In the genomic region with DNA sequence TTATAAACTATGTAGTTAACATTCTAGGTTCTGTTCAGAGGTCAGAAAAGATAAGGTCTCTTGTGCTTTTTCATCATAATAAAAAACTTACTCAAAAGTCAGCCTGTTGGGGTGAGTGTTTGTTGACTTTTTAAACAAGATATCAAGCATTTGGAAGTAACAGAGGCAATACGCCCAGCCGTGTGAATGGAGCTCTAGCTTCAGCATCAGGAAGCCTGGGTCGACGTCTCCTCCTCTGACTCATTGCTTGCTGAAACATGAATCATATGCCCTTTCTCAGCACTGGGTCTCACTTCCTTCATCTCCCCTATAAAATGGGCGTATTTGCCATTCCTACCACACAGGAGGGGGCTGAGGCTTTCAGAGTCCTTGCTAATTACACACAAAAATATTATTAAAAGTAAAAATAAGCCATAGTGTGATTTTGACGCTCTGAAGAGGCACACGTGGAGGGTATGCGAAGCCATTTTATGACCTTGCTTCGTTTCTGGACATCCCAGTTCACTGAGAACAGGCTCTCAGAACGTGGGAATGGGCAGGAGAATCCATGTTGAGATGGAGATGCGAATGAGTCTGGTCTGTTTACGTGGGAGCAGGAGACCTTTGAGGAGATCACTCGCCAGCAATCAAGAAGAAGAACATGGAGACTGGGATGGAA, we compare ENCODE assay signal across 9 cellular contexts.
DNase-seq lines count a peak whose midpoint lies in the region; TF ChIP-seq lines count a peak whose summit lies in the region.
"Had no signal": no experiment of that assay in that cellular context is flagged by ENCODE, and none has a peak within 500 bp of the region (broad histone marks: within the 10 kb centered on the region; RNA-seq: fewer than 3 reads in every experiment).

No MANE protein-coding gene starts in this region.

- H3K4me1 ChIP-seq in skeletal muscle tissue (ENCODE audit: control insufficient read depth in 3 of 3, insufficient read depth in 3 of 3, low read length in 3 of 3), result peaks cover 39 to 60% (median 41%) of the 10 kb centered on the region in 3 donors

- CTCF ChIA-PET in activated CD4-positive, alpha-beta memory T cell treated with anti-CD3 and anti-CD28 coated beads for 36 hours (lab: Charles Lee), result interaction anchor here (1.0 to 8.6 kb wide), 4 partner anchors 9 to 1212 kb away, joined by 3 to 378 read pairs (median 5); no protein-coding TSS in a partner anchor

- H3K27me3 Mint-ChIP-seq in activated CD4-positive, alpha-beta memory T cell treated with anti-CD3 and anti-CD28 coated beads for 36 hours, result peaks cover 13% of the 10 kb centered on the region

- H3K36me3 Mint-ChIP-seq in activated CD4-positive, alpha-beta memory T cell treated with anti-CD3 and anti-CD28 coated beads for 36 hours, result no peaks in the 10 kb centered on the region
- H3K36me3 Mint-ChIP-seq: memory B cell had no signal

- no peak overlapping the region for H3K4me3 Mint-ChIP-seq in activated CD4-positive, alpha-beta memory T cell treated with anti-CD3 and anti-CD28 coated beads for 36 hours
- H3K4me3 Mint-ChIP-seq: memory B cell had no signal

- peak overlapping the region in 1 of 3 donors; percentile 8 for H3K9ac ChIP-seq in skeletal muscle tissue (ENCODE audit: low read depth in 1 of 3, low read length in 3 of 3)

- POLR2A ChIA-PET in activated CD4-positive, alpha-beta memory T cell treated with anti-CD3 and anti-CD28 coated beads for 36 hours (lab: Charles Lee), result interaction anchor here (0.6 to 1.0 kb wide), 3 partner anchors 255 to 1272 kb away, joined by 3 read pairs; no protein-coding TSS in a partner anchor

- H3K4me3 ChIP-seq in fibroblast of villous mesenchyme (ENCODE audit: low read depth, low read length) (no peak overlapping the region), skeletal muscle tissue (ENCODE audit: low read length in 3 of 3) (no peak overlapping the region)

- no peaks in the 10 kb centered on the region for H3K36me3 ChIP-seq in skeletal muscle tissue (ENCODE audit: control insufficient read depth in 3 of 3, insufficient read depth in 3 of 3, low read length in 3 of 3)

- H3K9me3 Mint-ChIP-seq in activated CD4-positive, alpha-beta memory T cell treated with anti-CD3 and anti-CD28 coated beads for 36 hours, result no peaks in the 10 kb centered on the region
- H3K9me3 Mint-ChIP-seq: memory B cell had no signal

- no peaks in the 10 kb centered on the region for H3K9me3 ChIP-seq in skeletal muscle tissue (ENCODE audit: control insufficient read depth in 3 of 3, low read length in 3 of 3)

- intact Hi-C loops in activated CD4-positive, alpha-beta memory T cell treated with anti-CD3 and anti-CD28 coated beads for 36 hours (cut with micrococcal nuclease), result loop anchor here (2.0 to 10.0 kb wide), 9 partner anchors 36 to 1146 kb away; no protein-coding TSS in a partner anchor

- DNase-seq in HPDE6-E6E7 (ENCODE audit: extremely low spot score) (peak; percentile 72), fibroblast of villous mesenchyme (ENCODE audit: low read depth) (peak; percentile 100), NCI-H446 treated with DMSO at 0.1 percent for 48 hours (lab: John Stamatoyannopoulos, UW) (no peak), retina (no peak), NCI-H2227 (lab: John Stamatoyannopoulos, UW; ENCODE audit: unreplicated experiment) (no peak), AML-193 (lab: John Stamatoyannopoulos, UW) (no peak)
- DNase-seq in activated CD4-positive, alpha-beta memory T cell treated with anti-CD3 and anti-CD28 coated beads for 36 hours, result peak; percentile 66

- H3K27me3 ChIP-seq in skeletal muscle tissue (ENCODE audit: control insufficient read depth in 3 of 3, insufficient read depth in 3 of 3, low read length in 3 of 3), result no peaks in the 10 kb centered on the region

- TF ChIP-seq CTCF in fibroblast of villous mesenchyme (IDR thresholded peaks at IDR 0.05; ENCODE audit: insufficient read depth, low read depth, low read length), result no peak

- H3K4me1 Mint-ChIP-seq in activated CD4-positive, alpha-beta memory T cell treated with anti-CD3 and anti-CD28 coated beads for 36 hours (ENCODE audit: low read depth), result peaks cover 30% of the 10 kb centered on the region

- H3K27ac ChIP-seq in skeletal muscle tissue (ENCODE audit: low read depth, low read length), result peak overlapping the region; percentile 99

- no peak overlapping the region for H3K27ac Mint-ChIP-seq in activated CD4-positive, alpha-beta memory T cell treated with anti-CD3 and anti-CD28 coated beads for 36 hours
- H3K27ac Mint-ChIP-seq: memory B cell had no signal

Comparison
In these comparisons a context has a peak if more than half of its experiments do, and no peak if none do; other contexts are left out.
1. DNase-seq: peak in HPDE6-E6E7 (single experiment), activated CD4-positive, alpha-beta memory T cell treated with anti-CD3 and anti-CD28 coated beads for 36 hours (single experiment) and fibroblast of villous mesenchyme (single experiment); none in NCI-H446 treated with DMSO at 0.1 percent for 48 hours (single experiment), retina (single experiment), NCI-H2227 (single experiment) and AML-193 (0 of 2).